ENCODE assay signal across 23 cellular contexts in genomic region chr9:116985636-116986414, GRCh38.
"Had no signal": no experiment of that assay in that cellular context is flagged by ENCODE, and none has a peak within 500 bp of the region (broad histone marks: within the 10 kb centered on the region; RNA-seq: fewer than 3 reads in every experiment).

No MANE protein-coding gene starts in this region.

- H3K4me3 ChIP-seq: esophagus muscularis mucosa, heart right ventricle, mucosa of descending colon, neural progenitor cell, psoas muscle, right lobe of liver, smooth muscle cell, suprapubic skin, upper lobe of left lung had no signal

- H3K4me2 ChIP-seq: neural progenitor cell, smooth muscle cell had no signal

- H3K27ac ChIP-seq: brain microvascular endothelial cell, esophagus muscularis mucosa, heart right ventricle, neural progenitor cell, psoas muscle, right lobe of liver, suprapubic skin, upper lobe of left lung had no signal

- H3K27me3 ChIP-seq: brain microvascular endothelial cell, esophagus muscularis mucosa, neural progenitor cell, right lobe of liver, suprapubic skin, upper lobe of left lung had no signal

- H3K9me3 ChIP-seq: esophagus muscularis mucosa, heart right ventricle, mucosa of descending colon, psoas muscle, right lobe of liver, suprapubic skin, upper lobe of left lung had no signal

- ATAC-seq: activated CD8-positive, alpha-beta T cell treated with anti-CD3 and anti-CD28 coated beads for 36 hours; heart right ventricle; mucosa of descending colon; psoas muscle; right lobe of liver; stimulated activated naive CD8-positive, alpha-beta T cell treated with anti-CD3 and anti-CD28 coated beads, Interleukin-15, amount 100 ng/mL, for 72 hours had no signal

- H3K36me3 ChIP-seq: brain microvascular endothelial cell, esophagus muscularis mucosa, heart right ventricle, neural progenitor cell, right lobe of liver, suprapubic skin, upper lobe of left lung had no signal

- H3K4me1 ChIP-seq: esophagus muscularis mucosa, heart right ventricle, psoas muscle, right lobe of liver, suprapubic skin, upper lobe of left lung had no signal

- H2AFZ ChIP-seq: neural progenitor cell had no signal

- DNase-seq: activated CD4-positive, alpha-beta T cell treated with anti-CD3 and anti-CD28 coated beads, Interleukin-2, amount 10 ng/mL, durations not matched to agents 24 days and 14 days; activated CD4-positive, CD25-positive, alpha-beta regulatory T cell; activated CD8-positive, alpha-beta T cell treated with anti-CD3 and anti-CD28 coated beads for 36 hours; activated naive CD4-positive, alpha-beta T cell treated with anti-CD3 and anti-CD28 coated beads for 36 hours; activated T-cell treated with anti-CD3 and anti-CD28 coated beads, Interleukin-2, amount 50 U/mL, for 24 hours; aorta; brain microvascular endothelial cell; central memory CD4-positive, alpha-beta T cell; cortex of kidney; effector memory CD4-positive, alpha-beta T cell; heart right ventricle; immature natural killer cell; mucosa of descending colon; naive B cell; psoas muscle; right lobe of liver; stimulated activated CD4-positive, alpha-beta T cell treated with anti-CD3 and anti-CD28 coated beads, Interleukin-4, amount 100 ng/mL, for 1 hour; stimulated activated naive CD8-positive, alpha-beta T cell treated with anti-CD3 and anti-CD28 coated beads, Interleukin-15, amount 100 ng/mL, for 72 hours had no signal

- H3K9ac ChIP-seq: neural progenitor cell had no signal
